Comparison of ENCODE assay signal across 8 cellular contexts in genomic region chr19:43713208-43713607, GRCh38. TPM values are rescaled to one million over a fixed set of nuclear protein-coding genes. Genes with fewer than 3 reads are reported as not detected.
"Had no signal": no experiment of that assay in that cellular context is flagged by ENCODE, and none has a peak within 500 bp of the region (broad histone marks: within the 10 kb centered on the region; RNA-seq: fewer than 3 reads in every experiment).

No MANE protein-coding gene starts in this region.

- H3K4me3 ChIP-seq: GM23248 had no signal

- H3K9ac ChIP-seq: GM23248 had no signal

- FAIRE-seq: H54, HTR-8/SVneo had no signal

- DNase-seq: GM23248, GOT3, H9, HCEC 1CT, KG1 had no signal

- H2AFZ ChIP-seq: GM23248 had no signal

- H3K27ac ChIP-seq: GM23248 had no signal

RNA-seq across cellular contexts. Expression of gene IRGC, which starts 2.7 kb away (rescaled TPM):
- total RNA-seq: GM23248, H9 had no signal
- polyA plus RNA-seq: GM23248, IgD-negative memory B cell had no signal
